Comparison of ENCODE assay signal across 14 cellular contexts in the genomic region with DNA sequence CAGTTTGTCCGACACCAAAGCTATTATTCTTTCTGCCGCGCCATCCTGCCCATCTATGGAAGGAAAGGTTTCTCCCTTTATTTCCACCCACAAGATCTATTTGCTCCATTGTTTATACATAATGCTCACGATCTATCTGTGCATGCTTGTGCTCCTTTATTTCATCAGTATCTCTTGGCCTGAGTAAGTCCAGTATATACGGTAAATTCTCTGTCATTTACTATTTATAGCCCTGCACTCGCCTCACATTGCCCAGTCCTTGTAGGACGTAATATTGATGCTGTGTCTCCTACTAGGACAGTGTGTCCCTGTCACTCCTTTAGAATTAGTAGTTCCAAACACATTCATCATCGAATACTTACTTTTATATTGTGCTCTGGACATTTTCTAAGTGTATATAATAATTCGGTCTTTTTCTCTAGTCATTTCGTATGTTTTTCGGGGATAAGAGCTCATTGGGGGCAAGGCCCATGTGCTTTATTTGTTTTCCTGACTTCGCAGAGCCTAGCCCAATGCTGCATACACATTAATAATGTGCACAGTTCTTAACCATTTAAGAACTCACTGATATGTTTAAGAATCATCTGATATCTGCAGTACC. TPM values are rescaled to one million over a fixed set of nuclear protein-coding genes. Genes with fewer than 3 reads are reported as not detected.
DNase-seq lines count a peak whose midpoint lies in the region; ATAC-seq and TF ChIP-seq lines count a peak whose summit lies in the region.
"Had no signal": no experiment of that assay in that cellular context is flagged by ENCODE, and none has a peak within 500 bp of the region (broad histone marks: within the 10 kb centered on the region; RNA-seq: fewer than 3 reads in every experiment).

No MANE protein-coding gene starts in this region.

- no peak overlapping the region for H3K14ac ChIP-seq in mesenchymal stem cell (ENCODE audit: low read length in 2 of 2)

- H3K4me1 ChIP-seq in esophagus squamous epithelium (peaks cover 0 to 41% (median 7%) of the 10 kb centered on the region in 3 donors), mesenchymal stem cell (ENCODE audit: control insufficient read depth, insufficient read depth, low read depth, low read length) (peaks cover 20% of the 10 kb centered on the region), transverse colon (peaks cover 7 to 24% (median 15%) of the 10 kb centered on the region in 4 donors)

- H2BK15ac ChIP-seq in mesenchymal stem cell (ENCODE audit: low read depth, poor library complexity, severe bottlenecking), result no peak overlapping the region

- TF ChIP-seq POLR2A in esophagus squamous epithelium (IDR thresholded peaks at IDR 0.05) (no peak), transverse colon (IDR thresholded peaks at IDR 0.05) (no peak)

- H3K4me3 ChIP-seq in esophagus squamous epithelium (peak overlapping the region in 2 of 4 donors; percentile 13 to 38), mesenchymal stem cell (ENCODE audit: insufficient read depth in 1 of 2, low read depth in 1 of 2, low read length in 2 of 2) (no peak overlapping the region), transverse colon (no peak overlapping the region)
- H3K4me3 ChIP-seq: GM23338 had no signal

- H3K79me1 ChIP-seq in mesenchymal stem cell (replicated peaks; ENCODE audit: low read length, poor library complexity, severe bottlenecking), result no peaks in the 10 kb centered on the region

- H3K27ac ChIP-seq in esophagus squamous epithelium, result peak overlapping the region; percentile 42 to 97 (median 92)
- H3K27ac ChIP-seq in mesenchymal stem cell (ENCODE audit: low read length, poor library complexity, severe bottlenecking), result no peak overlapping the region
- H3K27ac ChIP-seq in transverse colon, result peak overlapping the region; percentile 93 to 97 (median 94)

- no peak overlapping the region for H2AFZ ChIP-seq in mesenchymal stem cell (ENCODE audit: low read depth, low read length)
- H2AFZ ChIP-seq: GM23338 had no signal

- peak; percentile 100 for TF ChIP-seq EP300 in transverse colon (IDR thresholded peaks at IDR 0.05; ENCODE audit: low read depth)

- intact Hi-C loops in esophagus squamous epithelium (cut with DNase I), result no loop called here
- intact Hi-C loops in transverse colon (cut with DNase I; ENCODE audit: low total_unique reads), result no loop called here

- no peaks in the 10 kb centered on the region for H3K36me3 ChIP-seq in esophagus squamous epithelium
- H3K36me3 ChIP-seq in mesenchymal stem cell (ENCODE audit: control insufficient read depth in 1 of 2, insufficient read depth in 2 of 2, low read depth in 1 of 2, low read length in 2 of 2), result no peaks in the 10 kb centered on the region
- H3K36me3 ChIP-seq in transverse colon, result no peaks in the 10 kb centered on the region

- TF ChIP-seq CTCF in esophagus squamous epithelium (IDR thresholded peaks at IDR 0.05) (no peak), transverse colon (IDR thresholded peaks at IDR 0.05) (no peak)

- no peak overlapping the region for H3K4me3 Mint-ChIP-seq in T-helper 17 cell
- H3K4me3 Mint-ChIP-seq: activated T-cell treated with anti-CD3 and anti-CD28 coated beads, Interleukin-2, amount 50 U/mL, for 4 hours; GM23338 had no signal

- no peak overlapping the region for H3K4me2 ChIP-seq in mesenchymal stem cell (ENCODE audit: low read length, poor library complexity, severe bottlenecking)
- H3K4me2 ChIP-seq: GM23338 had no signal

- DNase-seq in T-helper 17 cell (no peak), esophagus squamous epithelium (lab: John Stamatoyannopoulos, UW) (no peak), mesenchymal stem cell (peak; percentile 83), transverse colon (no peak)
- no peak for DNase-seq in activated naive CD4-positive, alpha-beta T cell treated with anti-CD3 and anti-CD28 coated beads, Interleukin-2, amount 50 U/mL, for 72 hours (ENCODE audit: low spot score in 2 of 2)
- DNase-seq in activated CD4-positive, CD25-positive, alpha-beta regulatory T cell treated with anti-CD3 and anti-CD28 coated beads, Interleukin-2, amount 50 U/mL, for 72 hours, result no peak
- DNase-seq: activated T-cell treated with anti-CD3 and anti-CD28 coated beads, Interleukin-2, amount 50 U/mL, for 4 hours; CD8-positive, alpha-beta memory T cell; central memory CD4-positive, alpha-beta T cell; NCI-H2029 treated with DMSO at 0.1 percent for 48 hours had no signal

- H3K4me1 Mint-ChIP-seq in T-helper 17 cell, result peaks cover 23% of the 10 kb centered on the region

- in situ Hi-C loops in transverse colon (cut with MboI; ENCODE audit: low pct_ligation_motif_present in 1 of 4, low pct_unique_long_range_greater_than_20kb in 1 of 4, low sequenced_read_pairs in 3 of 4), result no loop called here

- H3K9me3 Mint-ChIP-seq in activated naive CD4-positive, alpha-beta T cell treated with anti-CD3 and anti-CD28 coated beads, Interleukin-2, amount 50 U/mL, for 72 hours, result peaks cover 0 to 5% of the 10 kb centered on the region in 2 donors
- H3K9me3 Mint-ChIP-seq: activated T-cell treated with anti-CD3 and anti-CD28 coated beads, Interleukin-2, amount 50 U/mL, for 4 hours had no signal

- H4K91ac ChIP-seq in mesenchymal stem cell (ENCODE audit: low read length), result no peak overlapping the region

- no peak overlapping the region for H2BK12ac ChIP-seq in mesenchymal stem cell (ENCODE audit: low read length in 2 of 2)

- H2BK5ac ChIP-seq in mesenchymal stem cell (ENCODE audit: low read depth, low read length, poor library complexity, severe bottlenecking), result no peak overlapping the region

- no peak overlapping the region for H2AK5ac ChIP-seq in mesenchymal stem cell (ENCODE audit: low read length, severe bottlenecking)

- H2BK120ac ChIP-seq in mesenchymal stem cell (ENCODE audit: low read depth, low read length), result no peak overlapping the region

- no peak overlapping the region for H3K23ac ChIP-seq in mesenchymal stem cell (ENCODE audit: low read length in 2 of 2)

- peaks cover 0 to 40% (median 2%) of the 10 kb centered on the region in 4 donors for H3K27me3 ChIP-seq in esophagus squamous epithelium
- peaks cover 0 to 11% of the 10 kb centered on the region in 2 experiments for H3K27me3 ChIP-seq in mesenchymal stem cell (ENCODE audit: control insufficient read depth in 1 of 2, insufficient read depth in 1 of 2, low read length in 2 of 2)
- peaks cover 34% of the 10 kb centered on the region for H3K27me3 ChIP-seq in transverse colon

- peaks cover 23% of the 10 kb centered on the region for H3K27me3 Mint-ChIP-seq in T-helper 17 cell

- H3K4ac ChIP-seq in mesenchymal stem cell (ENCODE audit: low read depth in 1 of 2, low read length in 2 of 2), result no peak overlapping the region

- no peak overlapping the region for H4K8ac ChIP-seq in mesenchymal stem cell (ENCODE audit: low read length)

- H3K9ac ChIP-seq in mesenchymal stem cell (ENCODE audit: low read length), result no peak overlapping the region

- WGBS in esophagus squamous epithelium, 2 donors, result 56 to 73% methylated on average over 12 of the region's 12 CpGs
- 69% methylated on average over 9 of the region's 12 CpGs for WGBS in mesenchymal stem cell
- 57 to 58% methylated on average over 6 to 12 of the region's 12 CpGs for WGBS in transverse colon (ENCODE audit: low coverage in 1 of 2), 2 donors

- no peak overlapping the region for H3K18ac ChIP-seq in mesenchymal stem cell (ENCODE audit: low read depth in 1 of 2, low read length in 2 of 2)

- no peaks in the 10 kb centered on the region for H3K9me3 ChIP-seq in T-helper 17 cell (ENCODE audit: control insufficient read depth, low read length, poor library complexity, severe bottlenecking)
- H3K9me3 ChIP-seq in esophagus squamous epithelium, result peaks cover 0 to 12% (median 0%) of the 10 kb centered on the region in 3 donors
- H3K9me3 ChIP-seq in mesenchymal stem cell (ENCODE audit: control insufficient read depth, low read length), result peaks cover 4% of the 10 kb centered on the region
- peaks cover 0 to 4% of the 10 kb centered on the region in 2 donors for H3K9me3 ChIP-seq in transverse colon

- peaks cover 2% of the 10 kb centered on the region for H3K36me3 Mint-ChIP-seq in T-helper 17 cell (ENCODE audit: low read depth)
- peaks cover 0 to 9% of the 10 kb centered on the region in 2 donors for H3K36me3 Mint-ChIP-seq in activated naive CD4-positive, alpha-beta T cell treated with anti-CD3 and anti-CD28 coated beads, Interleukin-2, amount 50 U/mL, for 72 hours

- ATAC-seq in T-helper 17 cell (no peak), GM21723 (IDR thresholded peaks at IDR 0.05; ENCODE audit: unreplicated experiment) (no peak), HG02571 (IDR thresholded peaks at IDR 0.05; ENCODE audit: unreplicated experiment) (no peak)
- no peak for ATAC-seq in activated naive CD4-positive, alpha-beta T cell treated with anti-CD3 and anti-CD28 coated beads, Interleukin-2, amount 50 U/mL, for 72 hours
- ATAC-seq: activated T-cell treated with anti-CD3 and anti-CD28 coated beads, Interleukin-2, amount 50 U/mL, for 4 hours; GM23338; Panc1 had no signal

- H3K27ac Mint-ChIP-seq in T-helper 17 cell, result peak overlapping the region; percentile 78
- H3K27ac Mint-ChIP-seq in activated naive CD4-positive, alpha-beta T cell treated with anti-CD3 and anti-CD28 coated beads, Interleukin-2, amount 50 U/mL, for 72 hours, result no peak overlapping the region
- H3K27ac Mint-ChIP-seq: GM23338 had no signal

RNA-seq across cellular contexts. Expression of gene NID1, which starts 3.1 kb away (rescaled TPM):
- total RNA-seq in T-helper 17 cell (1 to 10 TPM in 1 of 2 donors, under 1 TPM in 1; 0.45 to 2.6 TPM), esophagus squamous epithelium (100 to 1,000 TPM in 1 of 4 donors, 10 to 100 TPM in 2, 1 to 10 TPM in 1; 3.6 to 120 (median 28.5) TPM), transverse colon (100 to 1,000 TPM in 1 of 4 donors, 10 to 100 TPM in 3; 42.7 to 133 (median 63.5) TPM)
- 276 TPM for polyA plus RNA-seq in mesenchymal stem cell (2013, experiment 1 of 2)
- polyA plus RNA-seq in mesenchymal stem cell (2013, experiment 2 of 2), result 262 TPM
- total RNA-seq in activated naive CD4-positive, alpha-beta T cell treated with anti-CD3 and anti-CD28 coated beads, Interleukin-2, amount 50 U/mL, for 72 hours, result under 1 TPM in 1 of 2 donors, not detected in 1; 0.70 TPM
- polyA plus RNA-seq: CD8-positive, alpha-beta memory T cell had no signal
